ENCODE assay signal across 21 cellular contexts in genomic region chr11:28318861-28319260, GRCh38.
DNase-seq lines count a peak whose midpoint lies in the region; FAIRE-seq and TF ChIP-seq lines count a peak whose summit lies in the region.
"Had no signal": no experiment of that assay in that cellular context is flagged by ENCODE, and none has a peak within 500 bp of the region (broad histone marks: within the 10 kb centered on the region; RNA-seq: fewer than 3 reads in every experiment).

No MANE protein-coding gene starts in this region.

- DNase-seq in NCI-H2171 treated with DMSO at 0.1 percent for 48 hours (lab: John Stamatoyannopoulos, UW), result peak; percentile 11
- no peak for DNase-seq in NCI-H2171 (lab: John Stamatoyannopoulos, UW)
- DNase-seq in NCI-H69 (lab: John Stamatoyannopoulos, UW), result peak; percentile 82
- DNase-seq in fibroblast of the aortic adventitia (ENCODE audit: low read depth), result peak; percentile 18
- no peak for DNase-seq in breast epithelium (ENCODE audit: low spot score in 2 of 2)
- DNase-seq in D721Med (ENCODE audit: insufficient read length, low spot score), result no peak
- no peak for DNase-seq in head of caudate nucleus
- DNase-seq in kidney glomerular epithelial cell (lab: John Stamatoyannopoulos, UW), result no peak
- DNase-seq: Calu3; CD8-positive, alpha-beta T cell; DMS 273 treated with DMSO at 0.1 percent for 48 hours; DMS53; DND-41; EL; GOT3; H7 had no signal

- TF ChIP-seq CTCF in fibroblast of the aortic adventitia (IDR thresholded peaks at IDR 0.05; ENCODE audit: insufficient read depth, low read length) (no peak), breast epithelium (IDR thresholded peaks at IDR 0.05) (no peak), D721Med (IDR thresholded peaks at IDR 0.05; ENCODE audit: insufficient read depth, missing control alignments) (no peak)

- no peaks in the 10 kb centered on the region for H3K36me3 ChIP-seq in breast epithelium

- FAIRE-seq in D721Med (lab: Jason Lieb, UNC), result no peak
- FAIRE-seq: A549, GM12878, HepG2 had no signal

- H3K27me3 ChIP-seq in breast epithelium, result no peaks in the 10 kb centered on the region
- H3K27me3 ChIP-seq: BLaER1 treated with 17β-estradiol and CSF1 and Interleukin-3, amounts not matched to agents 10 nM and 100 nM had no signal

- H3K9me3 ChIP-seq in breast epithelium, result no peaks in the 10 kb centered on the region
- H3K9me3 ChIP-seq: A549 had no signal

- TF ChIP-seq POLR2A in breast epithelium (IDR thresholded peaks at IDR 0.05), result no peak

- intact Hi-C loops in breast epithelium (cut with DNase I; ENCODE audit: low total_unique reads) (no loop called here), head of caudate nucleus (cut with DNase I) (no loop called here)

- H3K4me3 ChIP-seq in fibroblast of the aortic adventitia (ENCODE audit: low read depth, low read length) (no peak overlapping the region), breast epithelium (no peak overlapping the region)
- H3K4me3 ChIP-seq: A549; BLaER1 treated with 17β-estradiol and CSF1 and Interleukin-3, amounts not matched to agents 10 nM and 100 nM; GM12878 had no signal

- H3K27ac ChIP-seq in breast epithelium, result no peak overlapping the region
- H3K27ac ChIP-seq: 22Rv1; A549; BLaER1 treated with 17β-estradiol and CSF1 and Interleukin-3, amounts not matched to agents 10 nM and 100 nM had no signal

- H3K4me1 ChIP-seq in breast epithelium, result no peaks in the 10 kb centered on the region
- H3K4me1 ChIP-seq: A549; BLaER1 treated with 17β-estradiol and CSF1 and Interleukin-3, amounts not matched to agents 10 nM and 100 nM had no signal

Comparison
In these comparisons a context has a peak if more than half of its experiments do, and no peak if none do; other contexts are left out.
1. DNase-seq: peak in NCI-H2171 treated with DMSO at 0.1 percent for 48 hours (single experiment), NCI-H69 (single experiment) and fibroblast of the aortic adventitia (single experiment); none in NCI-H2171 (single experiment), breast epithelium (0 of 2), D721Med (single experiment), head of caudate nucleus (0 of 42) and kidney glomerular epithelial cell (single experiment).